Comparison of ENCODE assay signal across 8 cellular contexts in genomic region chr16:1614226-1615102, GRCh38. TPM values are rescaled to one million over a fixed set of nuclear protein-coding genes. Genes with fewer than 3 reads are reported as not detected.
DNase-seq lines count a peak whose midpoint lies in the region; ATAC-seq and TF ChIP-seq lines count a peak whose summit lies in the region.

No MANE protein-coding gene starts in this region.

- H3K36me3 ChIP-seq in ectodermal cell (ENCODE audit: control insufficient read depth, insufficient read depth, low read length) (peaks cover 10% of the 10 kb centered on the region), mucosa of descending colon (ENCODE audit: low read depth) (no peaks in the 10 kb centered on the region), uterus (no peaks in the 10 kb centered on the region)

- H3K27me3 ChIP-seq in ectodermal cell (ENCODE audit: control insufficient read depth, insufficient read depth, low read length, poor library complexity, severe bottlenecking), result peaks cover 15% of the 10 kb centered on the region
- no peaks in the 10 kb centered on the region for H3K27me3 ChIP-seq in uterus

- H3K4me1 Mint-ChIP-seq in T-helper 1 cell treated with Interleukin-12 subunit alpha and Interleukin-12 subunit beta and Interleukin-4 antibody, amounts not matched to agents 30 μg/mL and 1 μg/mL, for 36 hours (ENCODE audit: low read depth), result peaks cover 33% of the 10 kb centered on the region

- no peaks in the 10 kb centered on the region for H3K27me3 Mint-ChIP-seq in T-helper 1 cell treated with Interleukin-12 subunit alpha and Interleukin-12 subunit beta and Interleukin-4 antibody, amounts not matched to agents 30 μg/mL and 1 μg/mL, for 36 hours (ENCODE audit: low read depth)

- no peak for TF ChIP-seq POLR2A in uterus (IDR thresholded peaks at IDR 0.05)

- ATAC-seq in mucosa of descending colon (no peak), HG02852 (IDR thresholded peaks at IDR 0.05; ENCODE audit: unreplicated experiment) (no peak)

- peak; percentile 24 for DNase-seq in activated naive CD4-positive, alpha-beta T cell treated with Interleukin-2 at 50 U/mL for 16 hours
- DNase-seq in activated naive CD4-positive, alpha-beta T cell (lab: John Stamatoyannopoulos, UW), result no peak
- DNase-seq in mucosa of descending colon (peak in 2 of 3 donors; percentile 16 to 44), uterus (peak in 1 of 2 donors; percentile 17), NCI-H187 (lab: John Stamatoyannopoulos, UW) (no peak)

- H3K9me3 Mint-ChIP-seq in T-helper 1 cell treated with Interleukin-12 subunit alpha and Interleukin-12 subunit beta and Interleukin-4 antibody, amounts not matched to agents 30 μg/mL and 1 μg/mL, for 36 hours, result no peaks in the 10 kb centered on the region

- H3K4me3 ChIP-seq in ectodermal cell (ENCODE audit: insufficient read depth, low read depth, low read length) (peak overlapping the region; percentile 85), mucosa of descending colon (peak overlapping the region; percentile 24), uterus (peak overlapping the region; percentile 20 to 84)

- no peaks in the 10 kb centered on the region for H3K9me3 ChIP-seq in ectodermal cell (ENCODE audit: control insufficient read depth, low read length)
- no peaks in the 10 kb centered on the region for H3K9me3 ChIP-seq in mucosa of descending colon
- no peaks in the 10 kb centered on the region for H3K9me3 ChIP-seq in uterus

- 1% methylated on average over 114 of the region's 114 CpGs for WGBS in ectodermal cell, 2 experiments

- H3K4me3 Mint-ChIP-seq in T-helper 1 cell treated with Interleukin-12 subunit alpha and Interleukin-12 subunit beta and Interleukin-4 antibody, amounts not matched to agents 30 μg/mL and 1 μg/mL, for 36 hours, result peak overlapping the region; percentile 82

- TF ChIP-seq CTCF in mucosa of descending colon (IDR thresholded peaks at IDR 0.05) (no peak), uterus (IDR thresholded peaks at IDR 0.05) (no peak)

- intact Hi-C loops in mucosa of descending colon (cut with DNase I, micrococcal nuclease) (no loop called here), uterus (cut with DNase I; ENCODE audit: low total_unique reads) (no loop called here)

- H3K4me1 ChIP-seq in ectodermal cell (ENCODE audit: control insufficient read depth, insufficient read depth, low read length) (peaks cover 21% of the 10 kb centered on the region), mucosa of descending colon (ENCODE audit: low read depth) (peaks cover 30% of the 10 kb centered on the region), uterus (peaks cover 0 to 8% of the 10 kb centered on the region in 2 donors)

- peaks cover 19% of the 10 kb centered on the region for H3K36me3 Mint-ChIP-seq in T-helper 1 cell treated with Interleukin-12 subunit alpha and Interleukin-12 subunit beta and Interleukin-4 antibody, amounts not matched to agents 30 μg/mL and 1 μg/mL, for 36 hours (ENCODE audit: low read depth)

- peak overlapping the region; percentile 36 for H3K27ac Mint-ChIP-seq in T-helper 1 cell treated with Interleukin-12 subunit alpha and Interleukin-12 subunit beta and Interleukin-4 antibody, amounts not matched to agents 30 μg/mL and 1 μg/mL, for 36 hours

- H3K27ac ChIP-seq in ectodermal cell (ENCODE audit: insufficient read depth, low read depth, low read length, poor library complexity, severe bottlenecking), result no peak overlapping the region
- peak overlapping the region; percentile 71 to 73 for H3K27ac ChIP-seq in uterus

RNA-seq across cellular contexts. Expression of gene CRAMP1, which starts 2.3 kb away (rescaled TPM):
- polyA plus RNA-seq in ectodermal cell (2013, experiment 1 of 4), result 29.3 TPM
- 40.0 TPM for polyA plus RNA-seq in ectodermal cell (2013, experiment 2 of 4)
- 24.8 TPM for polyA plus RNA-seq in ectodermal cell (2013, experiment 3 of 4)
- polyA plus RNA-seq in ectodermal cell (2013, experiment 4 of 4), result 25.5 TPM
- total RNA-seq in mucosa of descending colon, result 10 to 100 TPM; 15.7 to 27.4 (median 20.6) TPM
- 10 to 100 TPM in 2 of 4 donors, 1 to 10 TPM in 2; 2.6 to 25.5 (median 8.6) TPM for total RNA-seq in uterus

RNA-seq across cellular contexts. Expression of gene IFT140, which starts 2.6 kb away (rescaled TPM):
- polyA plus RNA-seq in ectodermal cell (2013, experiment 1 of 4), result 50.7 TPM
- 61.4 TPM for polyA plus RNA-seq in ectodermal cell (2013, experiment 2 of 4)
- 51.4 TPM for polyA plus RNA-seq in ectodermal cell (2013, experiment 3 of 4)
- 51.1 TPM for polyA plus RNA-seq in ectodermal cell (2013, experiment 4 of 4)
- 10 to 100 TPM; 16.6 to 22.7 (median 17.1) TPM for total RNA-seq in mucosa of descending colon
- 10 to 100 TPM in 3 of 4 donors, 1 to 10 TPM in 1; 6.2 to 68.2 (median 34.1) TPM for total RNA-seq in uterus

Comparison
In these comparisons a context has a peak if more than half of its experiments do, and no peak if none do; other contexts are left out.
1. DNase-seq: peak in activated naive CD4-positive, alpha-beta T cell treated with Interleukin-2 at 50 U/mL for 16 hours (single experiment) and mucosa of descending colon (2 of 3); none in activated naive CD4-positive, alpha-beta T cell (0 of 4) and NCI-H187 (0 of 2).
2. H3K4me3 ChIP-seq: peak in every context shown above with its lines; median percentile 85 in ectodermal cell; 52 in uterus; 24 in mucosa of descending colon.